ENCODE assay signal across 14 cellular contexts in genomic region chr6:80197474-80197873, GRCh38.
DNase-seq lines count a peak whose midpoint lies in the region; ATAC-seq and TF ChIP-seq lines count a peak whose summit lies in the region.
"Had no signal": no experiment of that assay in that cellular context is flagged by ENCODE, and none has a peak within 500 bp of the region (broad histone marks: within the 10 kb centered on the region; RNA-seq: fewer than 3 reads in every experiment).

No MANE protein-coding gene starts in this region.

- no peak for TF ChIP-seq CTCF in prostate gland (IDR thresholded peaks at IDR 0.05)

- no peaks in the 10 kb centered on the region for H3K9me3 ChIP-seq in prostate gland
- H3K9me3 ChIP-seq: testis had no signal

- no peaks in the 10 kb centered on the region for H3K4me1 ChIP-seq in prostate gland (replicated peaks)
- H3K4me1 ChIP-seq: testis had no signal

- 11% methylated on average over 1 of the region's 1 CpG for WGBS in prostate gland

- H3K27ac ChIP-seq in prostate gland = no peak overlapping the region
- H3K27ac ChIP-seq: SK-N-MC, testis, WERI-Rb-1 had no signal

- intact Hi-C loops in prostate gland (cut with DNase I) = no loop called here

- in situ Hi-C loops in G401 (cut with HindIII; ENCODE audit: low sequenced_read_pairs) = no loop called here

- peak; percentile 76 for DNase-seq in G401 (ENCODE audit: low spot score)
- peak; percentile 20 to 83 for DNase-seq in NCI-H446 (lab: John Stamatoyannopoulos, UW)
- peak; percentile 27 for DNase-seq in fibroblast of the conjunctiva (ENCODE audit: low read depth)
- DNase-seq in prostate gland (ENCODE audit: low spot score) = peak; percentile 40
- no peak for DNase-seq in activated CD4-positive, alpha-beta T cell treated with anti-CD3 and anti-CD28 coated beads, Interleukin-2, amount 50 U/mL, for 1 hour
- DNase-seq: activated CD8-positive, alpha-beta memory T cell treated with anti-CD3 and anti-CD28 coated beads, Interleukin-2, amount 50 U/mL, for 4 hours; activated naive CD8-positive, alpha-beta T cell treated with anti-CD3 and anti-CD28 coated beads, Interleukin-2, amount 10 ng/mL, durations not matched to agents 7 days and 5 days; Kasumi-1; testis; WERI-Rb-1 had no signal

- ATAC-seq in GM21381 (IDR thresholded peaks at IDR 0.05; ENCODE audit: unreplicated experiment) (no peak), HG03520 (IDR thresholded peaks at IDR 0.05; ENCODE audit: unreplicated experiment) (no peak), GM21423 (IDR thresholded peaks at IDR 0.05; ENCODE audit: unreplicated experiment) (no peak)

- no peaks in the 10 kb centered on the region for H3K27me3 ChIP-seq in prostate gland (replicated peaks; ENCODE audit: insufficient read depth)
- H3K27me3 ChIP-seq: testis had no signal

- H3K4me3 ChIP-seq in prostate gland = no peak overlapping the region
- H3K4me3 ChIP-seq: SK-N-MC, testis had no signal

- TF ChIP-seq POLR2A in prostate gland (IDR thresholded peaks at IDR 0.05) = no peak

- no peaks in the 10 kb centered on the region for H3K36me3 ChIP-seq in prostate gland
- H3K36me3 ChIP-seq: WERI-Rb-1 had no signal
